1 cellular context compared by ENCODE assay signal in genomic region chr19:2357279-2358206, GRCh38.
TF ChIP-seq lines count a peak whose summit lies in the region.

No MANE protein-coding gene starts in this region.

TF ChIP-seq in GM12878, 131 proteins besides CTCF, POLR2A, EP300 and RAD21:
- TF ChIP-seq TCF7 (IDR thresholded peaks at IDR 0.05; ENCODE audit: borderline replicate concordance) (no peak), CBX3 (IDR thresholded peaks at IDR 0.05; ENCODE audit: borderline replicate concordance, low read depth) (no peak), ZBTB33 (IDR thresholded peaks at IDR 0.05) (no peak), MTA3 (IDR thresholded peaks at IDR 0.05; ENCODE audit: borderline replicate concordance, low read length) (no peak), SP1 (IDR thresholded peaks at IDR 0.05; ENCODE audit: low read depth, low read length) (no peak), TCF12 (IDR thresholded peaks at IDR 0.05; ENCODE audit: low read depth, low read length) (no peak), NFYA (IDR thresholded peaks at IDR 0.05; ENCODE audit: borderline replicate concordance, low read depth, low read length) (no peak), RELB (IDR thresholded peaks at IDR 0.05; ENCODE audit: low read depth) (no peak), ATF2 (IDR thresholded peaks at IDR 0.05; ENCODE audit: low read length) (no peak), MEF2B (IDR thresholded peaks at IDR 0.05; ENCODE audit: partially characterized antibody, poor library complexity, severe bottlenecking) (no peak), RAD51 (IDR thresholded peaks at IDR 0.05) (no peak), GATAD2B (conservative IDR thresholded peaks at IDR 0.05; ENCODE audit: low read depth) (no peak)
- TF ChIP-seq, protein P1, sequence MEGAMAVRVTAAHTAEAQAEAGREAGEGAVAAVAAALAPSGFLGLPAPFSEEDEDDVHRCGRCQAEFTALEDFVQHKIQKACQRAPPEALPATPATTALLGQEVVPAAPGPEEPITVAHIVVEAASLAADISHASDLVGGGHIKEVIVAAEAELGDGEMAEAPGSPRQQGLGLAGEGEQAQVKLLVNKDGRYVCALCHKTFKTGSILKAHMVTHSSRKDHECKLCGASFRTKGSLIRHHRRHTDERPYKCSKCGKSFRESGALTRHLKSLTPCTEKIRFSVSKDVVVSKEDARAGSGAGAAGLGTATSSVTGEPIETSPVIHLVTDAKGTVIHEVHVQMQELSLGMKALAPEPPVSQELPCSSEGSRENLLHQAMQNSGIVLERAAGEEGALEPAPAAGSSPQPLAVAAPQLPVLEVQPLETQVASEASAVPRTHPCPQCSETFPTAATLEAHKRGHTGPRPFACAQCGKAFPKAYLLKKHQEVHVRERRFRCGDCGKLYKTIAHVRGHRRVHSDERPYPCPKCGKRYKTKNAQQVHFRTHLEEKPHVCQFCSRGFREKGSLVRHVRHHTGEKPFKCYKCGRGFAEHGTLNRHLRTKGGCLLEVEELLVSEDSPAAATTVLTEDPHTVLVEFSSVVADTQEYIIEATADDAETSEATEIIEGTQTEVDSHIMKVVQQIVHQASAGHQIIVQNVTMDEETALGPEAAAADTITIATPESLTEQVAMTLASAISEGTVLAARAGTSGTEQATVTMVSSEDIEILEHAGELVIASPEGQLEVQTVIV (IDR thresholded peaks at IDR 0.05; ENCODE audit: borderline replicate concordance, partially characterized antibody): no peak
